In genomic region chr5:116439891-116440290, GRCh38 we compare ENCODE assay signal across 21 cellular contexts.
"Had no signal": no experiment of that assay in that cellular context is flagged by ENCODE, and none has a peak within 500 bp of the region (broad histone marks: within the 10 kb centered on the region; RNA-seq: fewer than 3 reads in every experiment).

No MANE protein-coding gene starts in this region.

- H3K36me3 ChIP-seq: prostate gland had no signal

- H3K27ac ChIP-seq: epithelial cell of prostate, esophagus squamous epithelium, prostate gland, sigmoid colon, vagina had no signal

- ATAC-seq: activated T-cell treated with anti-CD3 and anti-CD28 coated beads, Interleukin-2, amount 50 U/mL, for 4 hours; activated T-helper 17 cell treated with anti-CD3 and anti-CD28 coated beads, Interleukin-2, amount 50 U/mL, for 72 hours; naive thymus-derived CD4-positive, alpha-beta T cell; stimulated activated effector memory CD8-positive, alpha-beta T cell treated with anti-CD3 and anti-CD28 coated beads, Interleukin-12 subunit alpha, Interleukin-12 subunit beta, amount 100 ng/mL, for 72 hours had no signal

- H3K4me1 ChIP-seq: prostate gland, vagina had no signal

- H3K27me3 ChIP-seq: esophagus squamous epithelium, sigmoid colon, vagina had no signal

- DNase-seq: activated CD4-positive, alpha-beta memory T cell treated with anti-CD3 and anti-CD28 coated beads, Interleukin-2, amount 10 ng/mL, durations not matched to agents 7 days and 5 days; activated CD4-positive, alpha-beta T cell treated with anti-CD3 and anti-CD28 coated beads, Interleukin-2, amount 10 ng/mL, durations not matched to agents 24 days and 14 days; activated CD4-positive, CD25-positive, alpha-beta regulatory T cell treated with anti-CD3 and anti-CD28 coated beads, Interleukin-2, amount 50 U/mL, for 72 hours; activated CD8-positive, alpha-beta memory T cell treated with anti-CD3 and anti-CD28 coated beads, Interleukin-2, amount 50 U/mL, for 48 hours; activated gamma-delta T cell treated with Interleukin-2 at 50 U/mL for 16 hours; activated naive CD4-positive, alpha-beta T cell treated with anti-CD3 and anti-CD28 coated beads, Interleukin-2, amount 50 U/mL, for 16 hours; activated T-cell treated with anti-CD3 and anti-CD28 coated beads, Interleukin-2, amount 50 U/mL, for 4 hours; amygdala; dermis blood vessel endothelial cell; effector CD8-positive, alpha-beta T cell; esophagus squamous epithelium; foreskin melanocyte; naive thymus-derived CD4-positive, alpha-beta T cell; sigmoid colon; small intestine; stimulated activated CD4-positive, alpha-beta T cell treated with anti-CD3 and anti-CD28 coated beads, Interleukin-4, amount 100 ng/mL, for 24 hours had no signal

- H3K4me3 ChIP-seq: esophagus squamous epithelium, prostate gland, sigmoid colon, vagina had no signal

- H3K9me3 ChIP-seq: esophagus squamous epithelium, prostate gland, sigmoid colon, vagina had no signal
